In genomic region chr6:117771403-117771802, GRCh38 we compare ENCODE assay signal across 12 cellular contexts.
DNase-seq lines count a peak whose midpoint lies in the region; ATAC-seq and TF ChIP-seq lines count a peak whose summit lies in the region.
"Had no signal": no experiment of that assay in that cellular context is flagged by ENCODE, and none has a peak within 500 bp of the region (broad histone marks: within the 10 kb centered on the region; RNA-seq: fewer than 3 reads in every experiment).

No MANE protein-coding gene starts in this region.

- H3K4me1 ChIP-seq in ascending aorta: no peaks in the 10 kb centered on the region
- H3K4me1 ChIP-seq: foreskin keratinocyte had no signal

- TF ChIP-seq CTCF in GM20000 (IDR thresholded peaks at IDR 0.05; ENCODE audit: extremely low read depth, missing control alignments) (no peak), CD14-positive monocyte (IDR thresholded peaks at IDR 0.05) (no peak), ascending aorta (IDR thresholded peaks at IDR 0.05) (no peak)

- intact Hi-C loops in CD14-positive monocyte (cut with micrococcal nuclease): no loop called here
- intact Hi-C loops in ascending aorta (cut with DNase I): no loop called here

- no peaks in the 10 kb centered on the region for H3K27me3 ChIP-seq in ascending aorta
- H3K27me3 ChIP-seq: foreskin keratinocyte had no signal

- CTCF ChIA-PET in activated CD8-positive, alpha-beta memory T cell treated with anti-CD3 and anti-CD28 coated beads, Interleukin-2, amount 10 ng/mL, durations not matched to agents 7 days and 5 days (lab: Charles Lee): no interaction called here

- peaks cover 0 to 6% (median 3%) of the 10 kb centered on the region in 7 donors for H3K9me3 Mint-ChIP-seq in CD14-positive monocyte
- H3K9me3 Mint-ChIP-seq in activated CD8-positive, alpha-beta memory T cell treated with anti-CD3 and anti-CD28 coated beads, Interleukin-2, amount 10 ng/mL, durations not matched to agents 7 days and 5 days (ENCODE audit: low read depth): no peaks in the 10 kb centered on the region

- peak; percentile 53 for DNase-seq in GM20000 (ENCODE audit: low spot score)
- DNase-seq in MV-4-11 (lab: John Stamatoyannopoulos, UW): peak; percentile 99
- DNase-seq in CD14-positive monocyte (ENCODE audit: low spot score): no peak
- DNase-seq in activated CD8-positive, alpha-beta memory T cell treated with anti-CD3 and anti-CD28 coated beads, Interleukin-2, amount 10 ng/mL, durations not matched to agents 7 days and 5 days: no peak
- no peak for DNase-seq in caudate nucleus (lab: John Stamatoyannopoulos, UW)
- DNase-seq in ascending aorta (ENCODE audit: low spot score in 2 of 2): no peak
- DNase-seq: foreskin keratinocyte, mammary epithelial cell, NCI-H226, T-helper 17 cell had no signal

- H3K9me3 ChIP-seq in ascending aorta: no peaks in the 10 kb centered on the region

- ATAC-seq in GM18499 (IDR thresholded peaks at IDR 0.05; ENCODE audit: insufficient read depth, unreplicated experiment): peak; percentile 99
- peak; percentile 97 for ATAC-seq in HG03025 (IDR thresholded peaks at IDR 0.05; ENCODE audit: low FRiP score, unreplicated experiment)
- no peak for ATAC-seq in activated CD8-positive, alpha-beta memory T cell treated with anti-CD3 and anti-CD28 coated beads, Interleukin-2, amount 10 ng/mL, durations not matched to agents 7 days and 5 days
- ATAC-seq: foreskin keratinocyte, T-helper 17 cell had no signal

- H3K4me3 Mint-ChIP-seq in CD14-positive monocyte: no peak overlapping the region
- H3K4me3 Mint-ChIP-seq in activated CD8-positive, alpha-beta memory T cell treated with anti-CD3 and anti-CD28 coated beads, Interleukin-2, amount 10 ng/mL, durations not matched to agents 7 days and 5 days: no peak overlapping the region
- H3K4me3 Mint-ChIP-seq: T-helper 17 cell had no signal

- H3K36me3 Mint-ChIP-seq in CD14-positive monocyte: no peaks in the 10 kb centered on the region
- H3K36me3 Mint-ChIP-seq in activated CD8-positive, alpha-beta memory T cell treated with anti-CD3 and anti-CD28 coated beads, Interleukin-2, amount 10 ng/mL, durations not matched to agents 7 days and 5 days: no peaks in the 10 kb centered on the region

- H3K27ac Mint-ChIP-seq in CD14-positive monocyte: no peak overlapping the region
- no peak overlapping the region for H3K27ac Mint-ChIP-seq in activated CD8-positive, alpha-beta memory T cell treated with anti-CD3 and anti-CD28 coated beads, Interleukin-2, amount 10 ng/mL, durations not matched to agents 7 days and 5 days
- H3K27ac Mint-ChIP-seq: T-helper 17 cell had no signal

- no peak overlapping the region for H3K4me3 ChIP-seq in ascending aorta

- H3K4me1 Mint-ChIP-seq in CD14-positive monocyte: peaks cover 6% of the 10 kb centered on the region
- no peaks in the 10 kb centered on the region for H3K4me1 Mint-ChIP-seq in activated CD8-positive, alpha-beta memory T cell treated with anti-CD3 and anti-CD28 coated beads, Interleukin-2, amount 10 ng/mL, durations not matched to agents 7 days and 5 days
- H3K4me1 Mint-ChIP-seq: T-helper 17 cell had no signal

- H3K27ac ChIP-seq in caudate nucleus (ENCODE audit: low read depth, low read length) (no peak overlapping the region), ascending aorta (no peak overlapping the region)
- H3K27ac ChIP-seq: foreskin keratinocyte had no signal

- no peaks in the 10 kb centered on the region for H3K36me3 ChIP-seq in ascending aorta

- H3K27me3 Mint-ChIP-seq in CD14-positive monocyte (ENCODE audit: low read depth in 3 of 3): peaks cover 1 to 5% (median 3%) of the 10 kb centered on the region in 3 donors
- peaks cover 4% of the 10 kb centered on the region for H3K27me3 Mint-ChIP-seq in activated CD8-positive, alpha-beta memory T cell treated with anti-CD3 and anti-CD28 coated beads, Interleukin-2, amount 10 ng/mL, durations not matched to agents 7 days and 5 days
- H3K27me3 Mint-ChIP-seq: T-helper 17 cell had no signal

Comparison
In these comparisons a context has a peak if more than half of its experiments do, and no peak if none do; other contexts are left out.
1. DNase-seq: peak in GM20000 (single experiment) and MV-4-11 (single experiment); none in CD14-positive monocyte (single experiment), activated CD8-positive, alpha-beta memory T cell treated with anti-CD3 and anti-CD28 coated beads, Interleukin-2, amount 10 ng/mL, durations not matched to agents 7 days and 5 days (single experiment), caudate nucleus (0 of 61) and ascending aorta (0 of 2).